Comparison of ENCODE assay signal across 32 cellular contexts in genomic region chr9:90697782-90698181, GRCh38. TPM values are rescaled to one million over a fixed set of nuclear protein-coding genes. Genes with fewer than 3 reads are reported as not detected.
"Had no signal": no experiment of that assay in that cellular context is flagged by ENCODE, and none has a peak within 500 bp of the region (broad histone marks: within the 10 kb centered on the region; RNA-seq: fewer than 3 reads in every experiment).

No MANE protein-coding gene starts in this region.

- H3K4me3 Mint-ChIP-seq: activated CD4-positive, alpha-beta memory T cell treated with anti-CD3 and anti-CD28 coated beads, Interleukin-2, amount 10 ng/mL, durations not matched to agents 7 days and 5 days; activated CD4-positive, alpha-beta T cell treated with anti-CD3 and anti-CD28 coated beads, Interleukin-2, amount 10 ng/mL, durations not matched to agents 7 days and 5 days; activated naive CD4-positive, alpha-beta T cell treated with anti-CD3 and anti-CD28 coated beads, Interleukin-2, amount 10 ng/mL, durations not matched to agents 7 days and 5 days; activated naive CD8-positive, alpha-beta T cell; activated T-cell treated with anti-CD3 and anti-CD28 coated beads, Interleukin-2, amount 50 U/mL, for 24 hours; activated T-cell treated with anti-CD3 and anti-CD28 coated beads, Interleukin-2, amount 50 U/mL, for 72 hours; central memory CD8-positive, alpha-beta T cell; effector memory CD8-positive, alpha-beta T cell; T-helper 17 cell; T-helper 2 cell treated with Interferon-gamma antibody and Interleukin-4, amounts not matched to agents 5 μg/mL and 100 μg/mL, for 36 hours; WTC11 had no signal

- H3K36me3 ChIP-seq: brain microvascular endothelial cell, esophagus muscularis mucosa, gastrocnemius medialis, heart left ventricle had no signal

- H3K27me3 ChIP-seq: brain microvascular endothelial cell, foreskin keratinocyte, gastrocnemius medialis had no signal

- H3K36me3 Mint-ChIP-seq: activated naive CD4-positive, alpha-beta T cell treated with anti-CD3 and anti-CD28 coated beads, Interleukin-2, amount 10 ng/mL, durations not matched to agents 7 days and 5 days; activated naive CD8-positive, alpha-beta T cell; WTC11 had no signal

- H3K4me3 ChIP-seq: esophagus muscularis mucosa, gastrocnemius medialis, heart left ventricle had no signal

- H3K27ac ChIP-seq: brain microvascular endothelial cell, esophagus muscularis mucosa, foreskin keratinocyte, gastrocnemius medialis, heart left ventricle, VCaP had no signal

- ATAC-seq: activated T-cell treated with anti-CD3 and anti-CD28 coated beads, Interleukin-2, amount 50 U/mL, for 72 hours; effector memory CD8-positive, alpha-beta T cell; foreskin keratinocyte; gastrocnemius medialis; heart left ventricle; T-helper 17 cell; WTC11 had no signal

- H3K9me3 ChIP-seq: esophagus muscularis mucosa, gastrocnemius medialis, heart left ventricle had no signal

- H3K27me3 Mint-ChIP-seq: activated naive CD4-positive, alpha-beta T cell treated with anti-CD3 and anti-CD28 coated beads, Interleukin-2, amount 10 ng/mL, durations not matched to agents 7 days and 5 days had no signal

- DNase-seq: activated CD4-positive, alpha-beta memory T cell treated with anti-CD3 and anti-CD28 coated beads, Interleukin-2, amount 10 ng/mL, durations not matched to agents 7 days and 5 days; activated CD4-positive, alpha-beta T cell treated with anti-CD3 and anti-CD28 coated beads for 1 hour; activated CD4-positive, alpha-beta T cell treated with anti-CD3 and anti-CD28 coated beads for 4 hours; activated CD4-positive, alpha-beta T cell treated with anti-CD3 and anti-CD28 coated beads, Interleukin-2, amount 10 ng/mL, durations not matched to agents 7 days and 5 days; activated CD4-positive, alpha-beta T cell treated with anti-CD3 and anti-CD28 coated beads, Interleukin-2, amount 50 U/mL, for 4 hours; activated CD8-positive, alpha-beta memory T cell treated with anti-CD3 and anti-CD28 coated beads, Interleukin-2, amount 50 U/mL, for 48 hours; activated gamma-delta T cell; activated naive CD4-positive, alpha-beta T cell; activated naive CD4-positive, alpha-beta T cell treated with anti-CD3 and anti-CD28 coated beads, Interleukin-2, amount 10 ng/mL, durations not matched to agents 7 days and 5 days; activated T-cell treated with anti-CD3 and anti-CD28 coated beads for 4 hours; activated T-cell treated with anti-CD3 and anti-CD28 coated beads, Interleukin-2, amount 50 U/mL, for 24 hours; activated T-cell treated with anti-CD3 and anti-CD28 coated beads, Interleukin-2, amount 50 U/mL, for 72 hours; amniotic stem cell; anterior cingulate cortex; brain microvascular endothelial cell; cortex of kidney; dermis blood vessel endothelial cell; effector CD4-positive, alpha-beta T cell; effector memory CD8-positive, alpha-beta T cell; erythroblast; foreskin keratinocyte; gastrocnemius medialis; glutamatergic neuron; heart left ventricle; T-helper 17 cell; T1000 had no signal

- H3K9me3 Mint-ChIP-seq: activated CD4-positive, alpha-beta memory T cell treated with anti-CD3 and anti-CD28 coated beads, Interleukin-2, amount 10 ng/mL, durations not matched to agents 7 days and 5 days; activated CD4-positive, alpha-beta T cell treated with anti-CD3 and anti-CD28 coated beads, Interleukin-2, amount 10 ng/mL, durations not matched to agents 7 days and 5 days; activated naive CD4-positive, alpha-beta T cell treated with anti-CD3 and anti-CD28 coated beads, Interleukin-2, amount 10 ng/mL, durations not matched to agents 7 days and 5 days; activated T-cell treated with anti-CD3 and anti-CD28 coated beads, Interleukin-2, amount 50 U/mL, for 24 hours; activated T-cell treated with anti-CD3 and anti-CD28 coated beads, Interleukin-2, amount 50 U/mL, for 72 hours; central memory CD8-positive, alpha-beta T cell; effector memory CD8-positive, alpha-beta T cell; T-helper 2 cell treated with Interferon-gamma antibody and Interleukin-4, amounts not matched to agents 5 μg/mL and 100 μg/mL, for 36 hours; WTC11 had no signal

- H3K27ac Mint-ChIP-seq: activated CD4-positive, alpha-beta memory T cell treated with anti-CD3 and anti-CD28 coated beads, Interleukin-2, amount 10 ng/mL, durations not matched to agents 7 days and 5 days; activated CD4-positive, alpha-beta T cell treated with anti-CD3 and anti-CD28 coated beads, Interleukin-2, amount 10 ng/mL, durations not matched to agents 7 days and 5 days; activated naive CD4-positive, alpha-beta T cell treated with anti-CD3 and anti-CD28 coated beads, Interleukin-2, amount 10 ng/mL, durations not matched to agents 7 days and 5 days; activated naive CD8-positive, alpha-beta T cell; activated T-cell treated with anti-CD3 and anti-CD28 coated beads, Interleukin-2, amount 50 U/mL, for 24 hours; activated T-cell treated with anti-CD3 and anti-CD28 coated beads, Interleukin-2, amount 50 U/mL, for 72 hours; effector memory CD8-positive, alpha-beta T cell; T-helper 17 cell; T-helper 2 cell treated with Interferon-gamma antibody and Interleukin-4, amounts not matched to agents 5 μg/mL and 100 μg/mL, for 36 hours; WTC11 had no signal

- H3K4me1 Mint-ChIP-seq: activated CD4-positive, alpha-beta memory T cell treated with anti-CD3 and anti-CD28 coated beads, Interleukin-2, amount 10 ng/mL, durations not matched to agents 7 days and 5 days; activated CD4-positive, alpha-beta T cell treated with anti-CD3 and anti-CD28 coated beads, Interleukin-2, amount 10 ng/mL, durations not matched to agents 7 days and 5 days; activated naive CD4-positive, alpha-beta T cell treated with anti-CD3 and anti-CD28 coated beads, Interleukin-2, amount 10 ng/mL, durations not matched to agents 7 days and 5 days; central memory CD8-positive, alpha-beta T cell; T-helper 17 cell had no signal

- H3K4me1 ChIP-seq: esophagus muscularis mucosa, foreskin keratinocyte, gastrocnemius medialis had no signal

RNA-seq across cellular contexts. Expression of gene DIRAS2, which starts 55.2 kb away (rescaled TPM):
- total RNA-seq: activated CD4-positive, alpha-beta memory T cell treated with anti-CD3 and anti-CD28 coated beads, Interleukin-2, amount 10 ng/mL, durations not matched to agents 7 days and 5 days; activated CD4-positive, alpha-beta T cell treated with anti-CD3 and anti-CD28 coated beads, Interleukin-2, amount 10 ng/mL, durations not matched to agents 7 days and 5 days; foreskin keratinocyte; gastrocnemius medialis; T-helper 17 cell had no signal
